In genomic region chr9:70044450-70045307, GRCh38 we compare ENCODE assay signal across 8 cellular contexts. TPM values are rescaled to one million over a fixed set of nuclear protein-coding genes. Genes with fewer than 3 reads are reported as not detected.
DNase-seq lines count a peak whose midpoint lies in the region; ATAC-seq, FAIRE-seq and TF ChIP-seq lines count a peak whose summit lies in the region.

No MANE protein-coding gene starts in this region.

- no peaks in the 10 kb centered on the region for H3K36me3 Mint-ChIP-seq in CD8-positive, alpha-beta T cell

- H2BK120ac ChIP-seq in neuronal stem cell (ENCODE audit: low read depth, low read length): peak overlapping the region; percentile 21

- peak overlapping the region; percentile 34 for H2AK5ac ChIP-seq in neuronal stem cell (ENCODE audit: low read depth, low read length)

- H4K8ac ChIP-seq in neuronal stem cell (ENCODE audit: low read depth, low read length): no peak overlapping the region

- H2BK15ac ChIP-seq in neuronal stem cell (ENCODE audit: low read length): peak overlapping the region; percentile 91

- TF ChIP-seq CTCF in CD8-positive, alpha-beta T cell (IDR thresholded peaks at IDR 0.05): no peak
- no peak for TF ChIP-seq CTCF in RWPE2 (IDR thresholded peaks at IDR 0.05; ENCODE audit: poor library complexity, severe bottlenecking)
- TF ChIP-seq CTCF in fibroblast of pulmonary artery (IDR thresholded peaks at IDR 0.05; ENCODE audit: low read length, missing control alignments): no peak
- TF ChIP-seq CTCF in D721Med (IDR thresholded peaks at IDR 0.05; ENCODE audit: insufficient read depth, missing control alignments): no peak

- WGBS in neuronal stem cell (ENCODE audit: extremely low coverage in 2 of 2, insufficient read length in 2 of 2, insufficient replicate concordance in 1 of 2), 2 donors: no CpG with 5 or more reads among the region's 29 CpGs

- H2BK5ac ChIP-seq in neuronal stem cell (ENCODE audit: low read length): peak overlapping the region; percentile 95

- CTCF ChIA-PET in CD8-positive, alpha-beta T cell (lab: Charles Lee): no interaction called here

- H3K9ac ChIP-seq in neuronal stem cell (ENCODE audit: low read depth, low read length, poor library complexity): peak overlapping the region; percentile 83

- H3K4me2 ChIP-seq in neuronal stem cell (ENCODE audit: insufficient read depth, low read length, poor library complexity, severe bottlenecking): peak overlapping the region; percentile 95

- H3K27me3 ChIP-seq in CD8-positive, alpha-beta T cell (ENCODE audit: insufficient read depth, low read length): no peaks in the 10 kb centered on the region
- H3K27me3 ChIP-seq in RWPE2 (ENCODE audit: insufficient read depth, poor library complexity, severe bottlenecking): no peaks in the 10 kb centered on the region
- H3K27me3 ChIP-seq in neuronal stem cell (ENCODE audit: control insufficient read depth in 3 of 3, insufficient read depth in 3 of 3, low read depth in 1 of 3, low read length in 3 of 3): peaks cover 0 to 66% (median 0%) of the 10 kb centered on the region in 3 experiments

- peak overlapping the region; percentile 96 for H3K18ac ChIP-seq in neuronal stem cell (ENCODE audit: low read length)

- peaks cover 5% of the 10 kb centered on the region for H3K4me1 ChIP-seq in CD8-positive, alpha-beta T cell (ENCODE audit: insufficient read depth, low read length)
- H3K4me1 ChIP-seq in RWPE2 (ENCODE audit: insufficient read depth, poor library complexity, severe bottlenecking) (peaks cover 47% of the 10 kb centered on the region), neuronal stem cell (ENCODE audit: control insufficient read depth in 2 of 2, insufficient read depth in 1 of 2, low read depth in 1 of 2, low read length in 2 of 2) (peaks cover 8 to 18% of the 10 kb centered on the region in 2 donors)

- H3K4me1 Mint-ChIP-seq in CD8-positive, alpha-beta T cell (ENCODE audit: low read depth): peaks cover 13% of the 10 kb centered on the region

- POLR2A ChIA-PET in CD8-positive, alpha-beta T cell (lab: Charles Lee): no interaction called here

- no peaks in the 10 kb centered on the region for H3K9me3 ChIP-seq in CD8-positive, alpha-beta T cell (ENCODE audit: low read length)
- H3K9me3 ChIP-seq in RWPE2 (ENCODE audit: severe bottlenecking) (no peaks in the 10 kb centered on the region), neuronal stem cell (replicated peaks in 1 of 2; ENCODE audit: control insufficient read depth in 2 of 2, insufficient read depth in 1 of 2, low read depth in 1 of 2, low read length in 2 of 2) (no peaks in the 10 kb centered on the region)

- H3K14ac ChIP-seq in neuronal stem cell (ENCODE audit: low read length): no peak overlapping the region

- H3K4me3 Mint-ChIP-seq in CD8-positive, alpha-beta T cell: peak overlapping the region; percentile 47

- no peak overlapping the region for H3K4ac ChIP-seq in neuronal stem cell (ENCODE audit: low read length)

- peaks cover 40% of the 10 kb centered on the region for H3K27me3 Mint-ChIP-seq in CD8-positive, alpha-beta T cell (ENCODE audit: low read depth)

- no peak overlapping the region for H3K27ac Mint-ChIP-seq in CD8-positive, alpha-beta T cell

- no peaks in the 10 kb centered on the region for H3K79me1 ChIP-seq in neuronal stem cell (ENCODE audit: low read depth, low read length)

- H2BK12ac ChIP-seq in neuronal stem cell (ENCODE audit: low read length): no peak overlapping the region

- H2AFZ ChIP-seq in neuronal stem cell (ENCODE audit: low read length): peak overlapping the region; percentile 94

- no peaks in the 10 kb centered on the region for H3K36me3 ChIP-seq in CD8-positive, alpha-beta T cell (ENCODE audit: insufficient read depth, low read length)
- no peaks in the 10 kb centered on the region for H3K36me3 ChIP-seq in RWPE2 (ENCODE audit: low read depth)
- peaks cover 0 to 1% of the 10 kb centered on the region in 2 donors for H3K36me3 ChIP-seq in neuronal stem cell (replicated peaks in 1 of 2; ENCODE audit: control insufficient read depth in 2 of 2, insufficient read depth in 2 of 2, low read length in 2 of 2)

- intact Hi-C loops in CD8-positive, alpha-beta T cell (cut with DNase I, micrococcal nuclease): no loop called here

- no peaks in the 10 kb centered on the region for H3K9me3 Mint-ChIP-seq in CD8-positive, alpha-beta T cell

- no peak overlapping the region for H3K27ac ChIP-seq in CD8-positive, alpha-beta T cell (ENCODE audit: low read depth, low read length)
- H3K27ac ChIP-seq in RWPE2 (ENCODE audit: poor library complexity, severe bottlenecking): peak overlapping the region; percentile 93
- H3K27ac ChIP-seq in neuronal stem cell (replicated peaks; ENCODE audit: low read length): peak overlapping the region; percentile 89

- H3K4me3 ChIP-seq in CD8-positive, alpha-beta T cell (ENCODE audit: low read depth, low read length): no peak overlapping the region
- H3K4me3 ChIP-seq in RWPE2 (ENCODE audit: severe bottlenecking) (peak overlapping the region; percentile 22), fibroblast of pulmonary artery (replicated peaks; ENCODE audit: low read depth, low read length) (peak overlapping the region; percentile 51), neuronal stem cell (ENCODE audit: low read length in 2 of 2) (peak overlapping the region in 1 of 2 donors; percentile 84)

- DNase-seq in CD8-positive, alpha-beta T cell: no peak
- DNase-seq in RWPE2 (ENCODE audit: low spot score) (no peak), fibroblast of pulmonary artery (ENCODE audit: low read depth) (peak; percentile 51), neuronal stem cell (ENCODE audit: low spot score) (peak; percentile 46), activated gamma-delta T cell treated with Interleukin-2 at 50 U/mL for 16 hours (no peak), D721Med (ENCODE audit: insufficient read length, low spot score) (no peak), NCI-H510A (lab: John Stamatoyannopoulos, UW) (no peak), DMS 273 treated with DMSO at 0.1 percent for 48 hours (lab: John Stamatoyannopoulos, UW) (no peak)

- H4K91ac ChIP-seq in neuronal stem cell (ENCODE audit: low read depth, low read length, poor library complexity): no peak overlapping the region

- no peak overlapping the region for H3K23ac ChIP-seq in neuronal stem cell (ENCODE audit: low read depth, low read length, poor library complexity)

- ATAC-seq in CD8-positive, alpha-beta T cell: no peak
- ATAC-seq in RWPE2 (ENCODE audit: low read depth): peak; percentile 29; the same call in 1 of the 3 replicates

- no peak for FAIRE-seq in D721Med (lab: Jason Lieb, UNC)

RNA-seq across cellular contexts. Expression of gene MAMDC2, which starts 1.0 kb away (rescaled TPM):
- not detected for total RNA-seq in CD8-positive, alpha-beta T cell
- polyA plus RNA-seq in neuronal stem cell (2013, experiment 1 of 2): 14.0 TPM
- 14.1 TPM for polyA plus RNA-seq in neuronal stem cell (2013, experiment 2 of 2)

Comparison
In these comparisons a context has a peak if more than half of its experiments do, and no peak if none do; other contexts are left out.
1. DNase-seq: peak in fibroblast of pulmonary artery (single experiment) and neuronal stem cell (single experiment); none in CD8-positive, alpha-beta T cell (0 of 7), RWPE2 (single experiment), activated gamma-delta T cell treated with Interleukin-2 at 50 U/mL for 16 hours (single experiment), D721Med (single experiment), NCI-H510A (single experiment) and DMS 273 treated with DMSO at 0.1 percent for 48 hours (single experiment).